29 cellular contexts compared by ENCODE assay signal in genomic region chr14:80074905-80075304, GRCh38.
"Had no signal": no experiment of that assay in that cellular context is flagged by ENCODE, and none has a peak within 500 bp of the region (broad histone marks: within the 10 kb centered on the region; RNA-seq: fewer than 3 reads in every experiment).

No MANE protein-coding gene starts in this region.

- DNase-seq: activated B cell treated with CpG ODN at 0.5 μM for 24 hours; activated CD4-positive, alpha-beta memory T cell treated with anti-CD3 and anti-CD28 coated beads for 36 hours; activated CD4-positive, alpha-beta T cell treated with anti-CD3 and anti-CD28 coated beads for 4 hours; activated CD4-positive, alpha-beta T cell treated with anti-CD3 and anti-CD28 coated beads, Interleukin-2, amount 10 ng/mL, durations not matched to agents 24 days and 14 days; activated CD4-positive, alpha-beta T cell treated with anti-CD3 and anti-CD28 coated beads, Interleukin-2, amount 50 U/mL, for 1 hour; activated CD4-positive, alpha-beta T cell treated with anti-CD3 and anti-CD28 coated beads, Interleukin-2, amount 50 U/mL, for 4 hours; activated CD4-positive, CD25-positive, alpha-beta regulatory T cell treated with anti-CD3 and anti-CD28 coated beads, Interleukin-2, amount 50 U/mL, for 72 hours; activated CD8-positive, alpha-beta memory T cell treated with anti-CD3 and anti-CD28 coated beads, Interleukin-2, amount 50 U/mL, for 4 hours; activated CD8-positive, alpha-beta T cell treated with anti-CD3 and anti-CD28 coated beads for 36 hours; activated effector memory CD4-positive, alpha-beta T cell treated with Interleukin-2 at 50 U/mL for 16 hours; activated gamma-delta T cell; activated naive CD4-positive, alpha-beta T cell treated with anti-CD3 and anti-CD28 coated beads, Interleukin-2, amount 10 ng/mL, durations not matched to agents 7 days and 5 days; activated naive CD4-positive, alpha-beta T cell treated with Interleukin-2 at 50 U/mL for 16 hours; activated naive CD8-positive, alpha-beta T cell treated with anti-CD3 and anti-CD28 coated beads, Interleukin-2, amount 10 ng/mL, durations not matched to agents 7 days and 5 days; activated naive CD8-positive, alpha-beta T cell treated with anti-CD3 and anti-CD28 coated beads, Interleukin-2, amount 50 U/mL, for 24 hours; activated T-cell treated with anti-CD3 and anti-CD28 coated beads for 4 hours; activated T-cell treated with anti-CD3 and anti-CD28 coated beads, Interleukin-2, amount 50 U/mL, for 24 hours; activated T-cell treated with anti-CD3 and anti-CD28 coated beads, Interleukin-2, amount 50 U/mL, for 48 hours; amygdala; anterior cingulate cortex; caudate nucleus; cerebellar nuclear complex; T-helper 2 cell; T-helper 9 cell had no signal

- H3K4me3 ChIP-seq: ascending aorta, cardiac muscle cell had no signal

- H3K4me1 ChIP-seq: ascending aorta had no signal

- H3K27me3 ChIP-seq: ascending aorta, cardiac muscle cell had no signal

- ATAC-seq: activated CD8-positive, alpha-beta T cell treated with anti-CD3 and anti-CD28 coated beads for 36 hours; activated naive CD8-positive, alpha-beta T cell treated with anti-CD3 and anti-CD28 coated beads, Interleukin-2, amount 50 U/mL, for 24 hours had no signal

- H3K36me3 ChIP-seq: ascending aorta, cardiac muscle cell had no signal

- FAIRE-seq: bronchial epithelial cell, TTC549 had no signal

- H3K27ac ChIP-seq: ascending aorta, cardiac muscle cell, VCaP had no signal
